In genomic region chr14:37874429-37875109, GRCh38 we compare ENCODE assay signal across 8 cellular contexts.
A peak's percentile ranks its signal among the peaks of the same experiment; 100 is the strongest.
DNase-seq lines count a peak whose midpoint lies in the region; TF ChIP-seq lines count a peak whose summit lies in the region.

No MANE protein-coding gene starts in this region.

- H3K9me3 Mint-ChIP-seq in H9 (peaks cover 3% of the 10 kb centered on the region in 2 experiments; a peak in 2 of 5 replicates), glutamatergic neuron (ENCODE audit: unreplicated experiment) (no peaks in the 10 kb centered on the region), progenitor cell of endocrine pancreas (ENCODE audit: low read depth) (no peaks in the 10 kb centered on the region)

- intact Hi-C loops in uterus (cut with DNase I; ENCODE audit: low total_unique reads) = no loop called here

- no peak overlapping the region for H4K8ac ChIP-seq in H9 (replicated peaks; ENCODE audit: insufficient read length, low read depth, low read length)

- no peak for TF ChIP-seq POLR2A in uterus (IDR thresholded peaks at IDR 0.05)

- no peak overlapping the region for H2BK15ac ChIP-seq in H9 (ENCODE audit: low read depth, low read length)

- H3K36me3 ChIP-seq in SJSA1 = no peaks in the 10 kb centered on the region
- H3K36me3 ChIP-seq in uterus = no peaks in the 10 kb centered on the region

- no peak overlapping the region for H2AK5ac ChIP-seq in H9 (ENCODE audit: insufficient read length, low read length)

- H2BK12ac ChIP-seq in H9 (ENCODE audit: insufficient read length, low read depth, low read length) = no peak overlapping the region

- no CpG with 5 or more reads among the region's 15 CpGs for WGBS in H9 (ENCODE audit: extremely low coverage, insufficient read length, low lambda C conversion rate)

- H2BK5ac ChIP-seq in H9 (ENCODE audit: insufficient read length, low read length) = no peak overlapping the region

- no peak overlapping the region for H4K5ac ChIP-seq in H9 (ENCODE audit: insufficient read length, low read depth, low read length)

- H3K4me1 Mint-ChIP-seq in H9 (peaks cover 15 to 26% of the 10 kb centered on the region in 2 experiments), glutamatergic neuron (ENCODE audit: low read depth, unreplicated experiment) (peaks cover 3% of the 10 kb centered on the region), progenitor cell of endocrine pancreas (ENCODE audit: low read depth) (peaks cover 17% of the 10 kb centered on the region)

- no peak overlapping the region for H3K4me3 Mint-ChIP-seq in H9
- H3K4me3 Mint-ChIP-seq in glutamatergic neuron (ENCODE audit: unreplicated experiment) = no peak overlapping the region
- H3K4me3 Mint-ChIP-seq in progenitor cell of endocrine pancreas (ENCODE audit: low read depth) = no peak overlapping the region

- H3K4me2 ChIP-seq in H9 (ENCODE audit: insufficient read depth, insufficient read length, low read length) = no peak overlapping the region

- H3K27me3 Mint-ChIP-seq in H9 (ENCODE audit: low read depth) = peaks cover 8% of the 10 kb centered on the region
- peaks cover 2% of the 10 kb centered on the region for H3K27me3 Mint-ChIP-seq in glutamatergic neuron (ENCODE audit: unreplicated experiment)
- H3K27me3 Mint-ChIP-seq in progenitor cell of endocrine pancreas = no peaks in the 10 kb centered on the region

- no peak overlapping the region for H3K23ac ChIP-seq in H9 (ENCODE audit: insufficient read length, low read depth, low read length)

- H3K27ac ChIP-seq in H9 (ENCODE audit: insufficient read length, low read depth, low read length) (no peak overlapping the region), SJSA1 (no peak overlapping the region), uterus (no peak overlapping the region)

- H3K18ac ChIP-seq in H9 (ENCODE audit: insufficient read length, low read depth, low read length) = no peak overlapping the region

- POLR2A ChIA-PET in GM10248 (lab: Yijun Ruan, JAX) = no interaction called here

- DNase-seq in GM10248 (ENCODE audit: extremely low spot score) = peak; percentile 60
- peak; percentile 89 for DNase-seq in H9
- DNase-seq in M059J (ENCODE audit: low read depth) = peak; percentile 28
- peak; percentile 53 to 73 for DNase-seq in SJSA1 (ENCODE audit: low read depth in 1 of 2, low spot score in 2 of 2)
- peak; percentile 47 for DNase-seq in activated gamma-delta T cell treated with anti-CD3 and anti-CD28 coated beads, Interleukin-2, amount 50 U/mL, for 16 hours (ENCODE audit: low read depth)
- peak; percentile 92 for DNase-seq in glutamatergic neuron
- peak; percentile 89 for DNase-seq in progenitor cell of endocrine pancreas (ENCODE audit: low spot score, unreplicated experiment)
- DNase-seq in uterus = peak; percentile 17 to 55

- no peak overlapping the region for H2BK20ac ChIP-seq in H9 (ENCODE audit: low read depth, low read length, poor library complexity, severe bottlenecking)

- no peak overlapping the region for H3K4ac ChIP-seq in H9 (ENCODE audit: low read depth, low read length)

- CTCF ChIA-PET in GM10248 (lab: Yijun Ruan, JAX) = interaction anchor here (0.6 to 3.4 kb wide), 13 partner anchors 8 to 644 kb away, joined by 3 to 25 read pairs (median 4); no protein-coding TSS in a partner anchor

- H4K91ac ChIP-seq in H9 (ENCODE audit: insufficient read length, low read depth, low read length) = no peak overlapping the region

- no peak overlapping the region for H2AFZ ChIP-seq in H9 (ENCODE audit: low read length)

- TF ChIP-seq CTCF in GM10248 (IDR thresholded peaks at IDR 0.05; ENCODE audit: control extremely low read depth, extremely low read depth, low read depth, missing control alignments) = peak; percentile 85
- TF ChIP-seq CTCF in H9 (conservative IDR thresholded peaks at IDR 0.05) = peak; percentile 95
- TF ChIP-seq CTCF in glutamatergic neuron (IDR thresholded peaks at IDR 0.05; ENCODE audit: partially characterized antibody, unreplicated experiment) = peak; percentile 89
- TF ChIP-seq CTCF in progenitor cell of endocrine pancreas (IDR thresholded peaks at IDR 0.05; ENCODE audit: unreplicated experiment) = peak; percentile 90
- peak; percentile 31 to 59 (median 50) for TF ChIP-seq CTCF in uterus (IDR thresholded peaks at IDR 0.05)

- no peaks in the 10 kb centered on the region for H4K20me1 ChIP-seq in H9 (ENCODE audit: control insufficient read depth, insufficient read depth, insufficient read length)

- H3K79me2 ChIP-seq in H9 (ENCODE audit: insufficient read depth, low read length) = no peaks in the 10 kb centered on the region; the same call in 1 of the 2 replicates

- no peak overlapping the region for H3T11ph ChIP-seq in H9 (ENCODE audit: low read length)

- H3K56ac ChIP-seq in H9 (ENCODE audit: insufficient read length, low read depth, low read length) = no peak overlapping the region

- H3K4me1 ChIP-seq in H9 (ENCODE audit: insufficient read depth, low read length) (no peaks in the 10 kb centered on the region), SJSA1 (replicated peaks) (0 out of 2 replicates have a peak, but pooled peaks cover 3% of the 10 kb centered on the region), uterus (no peaks in the 10 kb centered on the region)

- no peaks in the 10 kb centered on the region for H3K79me1 ChIP-seq in H9 (ENCODE audit: insufficient read depth, low read depth, low read length, poor library complexity, severe bottlenecking)

- H2BK120ac ChIP-seq in H9 (ENCODE audit: low read depth, low read length, poor library complexity, severe bottlenecking) = no peak overlapping the region

- no peaks in the 10 kb centered on the region for H3K27me3 ChIP-seq in H9 (ENCODE audit: insufficient read depth, low read length)
- no peaks in the 10 kb centered on the region for H3K27me3 ChIP-seq in SJSA1 (replicated peaks)
- H3K27me3 ChIP-seq in uterus = no peaks in the 10 kb centered on the region

- H3K4me3 ChIP-seq in SJSA1 (no peak overlapping the region), uterus (no peak overlapping the region)

- H3K14ac ChIP-seq in H9 (ENCODE audit: insufficient read depth, low read length) = no peak overlapping the region

- H3K36me3 Mint-ChIP-seq in H9 (ENCODE audit: insufficient read depth in 1 of 3, low read depth in 3 of 3) (no peaks in the 10 kb centered on the region), glutamatergic neuron (ENCODE audit: unreplicated experiment) (no peaks in the 10 kb centered on the region), progenitor cell of endocrine pancreas (ENCODE audit: insufficient read depth) (no peaks in the 10 kb centered on the region)

- H3K27ac Mint-ChIP-seq in H9 (peak overlapping the region in 1 of 3 experiments; percentile 72; a peak in 1 of 7 replicates), glutamatergic neuron (ENCODE audit: unreplicated experiment) (no peak overlapping the region), progenitor cell of endocrine pancreas (peak overlapping the region; percentile 43)

- no peak overlapping the region for H3K9ac ChIP-seq in H9 (ENCODE audit: extremely low read depth, insufficient read length, low read length)

- no peaks in the 10 kb centered on the region for H3K9me3 ChIP-seq in H9 (ENCODE audit: control insufficient read depth, low read depth, low read length)
- H3K9me3 ChIP-seq in SJSA1 (replicated peaks) = no peaks in the 10 kb centered on the region
- H3K9me3 ChIP-seq in uterus = no peaks in the 10 kb centered on the region

- no peaks in the 10 kb centered on the region for H3K23me2 ChIP-seq in H9 (ENCODE audit: insufficient read length, low read depth, low read length, poor library complexity, severe bottlenecking)

Comparison
In these comparisons a context has a peak if more than half of its experiments do, and no peak if none do; other contexts are left out.
1. DNase-seq: peak in every context shown above with its lines; median percentile 92 in glutamatergic neuron; 89 in H9; 89 in progenitor cell of endocrine pancreas; 63 in SJSA1; 60 in GM10248; 47 in activated gamma-delta T cell treated with anti-CD3 and anti-CD28 coated beads, Interleukin-2, amount 50 U/mL, for 16 hours; 36 in uterus; 28 in M059J.